ENCODE assay signal across 1 cellular context in genomic region chr19:35115538-35115951, GRCh38.
TF ChIP-seq lines count a peak whose summit lies in the region.

Gene FXYD3, plus strand, starts transcription at chr19:35115823. Its CDS starts 3,554 bp downstream, at chr19:35119377.

TF ChIP-seq in GM23338, 12 proteins besides CTCF, POLR2A, EP300 and RAD21 (continued from another document):
- no peak for TF ChIP-seq ZNF462 (CRISPR knock-in tag; IDR thresholded peaks at IDR 0.05)
- no peak for TF ChIP-seq ZNF114 (CRISPR knock-in tag; IDR thresholded peaks at IDR 0.05)
- no peak for TF ChIP-seq EZH2phosphoT487 (IDR thresholded peaks at IDR 0.05; ENCODE audit: unreplicated experiment)
- no peak for TF ChIP-seq ZNF331 (CRISPR knock-in tag; IDR thresholded peaks at IDR 0.05; ENCODE audit: low read depth)
- TF ChIP-seq JUNB (IDR thresholded peaks at IDR 0.05; ENCODE audit: unreplicated experiment): no peak
- TF ChIP-seq EZH2 (IDR thresholded peaks at IDR 0.05; ENCODE audit: low read depth, unreplicated experiment): no peak
- no peak for TF ChIP-seq ETS1 (IDR thresholded peaks at IDR 0.05)
- TF ChIP-seq REST (IDR thresholded peaks at IDR 0.05; ENCODE audit: unreplicated experiment): no peak
- TF ChIP-seq POLR2AphosphoS5 (IDR thresholded peaks at IDR 0.05; ENCODE audit: low read depth): no peak
- no peak for TF ChIP-seq STAT1 (IDR thresholded peaks at IDR 0.05; ENCODE audit: unreplicated experiment)
- TF ChIP-seq NANOG (IDR thresholded peaks at IDR 0.05; ENCODE audit: borderline replicate concordance): no peak
